ENCODE assay signal across 18 cellular contexts in the genomic region with DNA sequence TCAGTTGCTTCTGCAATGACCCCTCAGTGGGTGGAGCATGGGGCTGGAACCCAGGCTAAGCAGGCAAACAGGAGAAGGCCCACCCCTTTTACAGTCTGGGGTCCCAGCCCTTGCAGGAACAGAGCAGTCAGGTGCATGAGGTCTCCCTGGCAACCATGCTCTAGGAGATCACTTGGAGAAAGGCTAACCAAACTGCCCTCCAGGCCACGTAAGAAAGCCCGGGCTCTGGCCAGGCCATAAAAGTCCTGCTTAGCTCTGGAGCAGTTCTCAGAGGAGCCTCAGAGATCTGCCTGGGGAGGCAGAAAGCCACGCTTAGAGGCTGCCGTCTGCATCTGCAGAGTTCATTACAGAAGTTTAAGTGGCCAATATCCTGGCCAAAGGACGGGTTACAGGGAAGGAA. TPM values are rescaled to one million over a fixed set of nuclear protein-coding genes. Genes with fewer than 3 reads are reported as not detected.
DNase-seq lines count a peak whose midpoint lies in the region; ATAC-seq and TF ChIP-seq lines count a peak whose summit lies in the region.
"Had no signal": no experiment of that assay in that cellular context is flagged by ENCODE, and none has a peak within 500 bp of the region (broad histone marks: within the 10 kb centered on the region; RNA-seq: fewer than 3 reads in every experiment).

No MANE protein-coding gene starts in this region.

- H3K14ac ChIP-seq in trophoblast cell (ENCODE audit: low read length) = no peak overlapping the region

- H2AFZ ChIP-seq in trophoblast cell (ENCODE audit: insufficient read depth, low read length, poor library complexity) = no peak overlapping the region

- TF ChIP-seq CTCF in left ventricle myocardium inferior (IDR thresholded peaks at IDR 0.05; ENCODE audit: borderline replicate concordance) (no peak), stomach (IDR thresholded peaks at IDR 0.05) (no peak)

- H3K36me3 ChIP-seq in left ventricle myocardium inferior (peaks cover 6% of the 10 kb centered on the region), stomach (peaks cover 0 to 70% (median 15%) of the 10 kb centered on the region in 4 donors), trophoblast cell (ENCODE audit: control insufficient read depth in 1 of 2, insufficient read depth in 2 of 2, low read length in 2 of 2) (no peaks in the 10 kb centered on the region)
- H3K36me3 ChIP-seq in effector memory CD4-positive, alpha-beta T cell (ENCODE audit: control insufficient read depth, insufficient read depth, low read length) = no peaks in the 10 kb centered on the region
- H3K36me3 ChIP-seq: BLaER1 had no signal

- H3K4me1 ChIP-seq in left ventricle myocardium inferior = no peaks in the 10 kb centered on the region
- peaks cover 0 to 44% (median 22%) of the 10 kb centered on the region in 4 donors for H3K4me1 ChIP-seq in stomach
- peaks cover 15% of the 10 kb centered on the region for H3K4me1 ChIP-seq in effector memory CD4-positive, alpha-beta T cell (ENCODE audit: control insufficient read depth, insufficient read depth, low read length, poor library complexity, severe bottlenecking)
- H3K4me1 ChIP-seq in trophoblast cell (ENCODE audit: control insufficient read depth in 1 of 2, insufficient read depth in 2 of 2, low read length in 2 of 2) = no peaks in the 10 kb centered on the region
- H3K4me1 ChIP-seq: A549, Peyer's patch had no signal

- no peak overlapping the region for H2BK5ac ChIP-seq in trophoblast cell (ENCODE audit: low read depth, low read length, poor library complexity)

- H3K79me2 ChIP-seq in trophoblast cell (ENCODE audit: control insufficient read depth, insufficient read depth, low read length, poor library complexity) = no peaks in the 10 kb centered on the region

- H2BK120ac ChIP-seq in trophoblast cell (ENCODE audit: insufficient read depth, low read length, poor library complexity) = no peak overlapping the region

- H3K27me3 ChIP-seq in left ventricle myocardium inferior (ENCODE audit: low read depth) = peaks cover 25% of the 10 kb centered on the region
- H3K27me3 ChIP-seq in stomach = no peaks in the 10 kb centered on the region
- no peaks in the 10 kb centered on the region for H3K27me3 ChIP-seq in effector memory CD4-positive, alpha-beta T cell (replicated peaks; ENCODE audit: control insufficient read depth, insufficient read depth, low read length, poor library complexity, severe bottlenecking)
- H3K27me3 ChIP-seq in trophoblast cell (ENCODE audit: insufficient read depth, low read length) = no peaks in the 10 kb centered on the region
- H3K27me3 ChIP-seq: BLaER1, Peyer's patch had no signal

- H3K23ac ChIP-seq in trophoblast cell (ENCODE audit: low read length) = no peak overlapping the region

- TF ChIP-seq POLR2A in stomach (IDR thresholded peaks at IDR 0.05) = no peak

- H3K9me3 ChIP-seq in left ventricle myocardium inferior (replicated peaks) (no peaks in the 10 kb centered on the region), stomach (no peaks in the 10 kb centered on the region), trophoblast cell (ENCODE audit: insufficient read depth, low read depth, low read length) (peaks cover 4% of the 10 kb centered on the region)
- no peaks in the 10 kb centered on the region for H3K9me3 ChIP-seq in effector memory CD4-positive, alpha-beta T cell (ENCODE audit: control insufficient read depth, low read length)
- H3K9me3 ChIP-seq: A549, BLaER1, Peyer's patch had no signal

- H3K27ac ChIP-seq in left ventricle myocardium inferior (replicated peaks) = peak overlapping the region; percentile 73
- peak overlapping the region in 4 of 5 donors; percentile 25 to 60 (median 30) for H3K27ac ChIP-seq in stomach
- H3K27ac ChIP-seq in effector memory CD4-positive, alpha-beta T cell (ENCODE audit: insufficient read depth, low read length, poor library complexity, severe bottlenecking) = no peak overlapping the region
- no peak overlapping the region for H3K27ac ChIP-seq in trophoblast cell (ENCODE audit: low read depth, low read length)
- H3K27ac ChIP-seq: A549, BLaER1, Peyer's patch had no signal

- H3K4me2 ChIP-seq in trophoblast cell (ENCODE audit: low read length) = no peak overlapping the region
- H3K4me2 ChIP-seq: A549, BLaER1 had no signal

- H4K12ac ChIP-seq in trophoblast cell (ENCODE audit: low read depth, low read length) = no peak overlapping the region

- 68 to 96% (median 87%) methylated on average over 3 to 5 of the region's 5 CpGs for WGBS in stomach, 5 donors
- no CpG with 5 or more reads among the region's 5 CpGs for WGBS in trophoblast cell (ENCODE audit: extremely low coverage, insufficient coverage, insufficient read length)

- TF ChIP-seq EP300 in stomach (IDR thresholded peaks at IDR 0.05) = no peak

- no peak overlapping the region for H4K8ac ChIP-seq in trophoblast cell (ENCODE audit: low read depth, low read length)

- ATAC-seq in left ventricle myocardium superior = no peak
- ATAC-seq: A549; CD8-positive, alpha-beta T cell; K562 had no signal

- no peak overlapping the region for H3K4me3 ChIP-seq in left ventricle myocardium inferior
- no peak overlapping the region for H3K4me3 ChIP-seq in stomach
- no peak overlapping the region for H3K4me3 ChIP-seq in effector memory CD4-positive, alpha-beta T cell (ENCODE audit: insufficient read depth, low read depth, low read length, poor library complexity, severe bottlenecking)
- H3K4me3 ChIP-seq in trophoblast cell (ENCODE audit: low read depth, low read length) = no peak overlapping the region
- H3K4me3 ChIP-seq: A549, BLaER1, K562, Peyer's patch had no signal

- intact Hi-C loops in left ventricle myocardium inferior (cut with micrococcal nuclease) (no loop called here), left ventricle myocardium superior (cut with micrococcal nuclease) (no loop called here), stomach (cut with DNase I; ENCODE audit: low total_unique reads) (no loop called here)

- DNase-seq in left ventricle myocardium inferior = no peak
- no peak for DNase-seq in left ventricle myocardium superior
- DNase-seq in left kidney (ENCODE audit: low read depth, low spot score) = peak; percentile 50
- DNase-seq in stomach = no peak
- no peak for DNase-seq in ecto neural progenitor cell (ENCODE audit: low spot score)
- DNase-seq in effector memory CD4-positive, alpha-beta T cell = no peak
- DNase-seq in trophoblast cell = no peak
- DNase-seq: Calu3; CD8-positive, alpha-beta T cell; GF-D8; NCI-H1105; NCI-H2081; NCI-H2171 treated with DMSO at 0.1 percent for 48 hours; NCI-H446 treated with DMSO at 0.1 percent for 48 hours; Peyer's patch had no signal

- H3K9ac ChIP-seq in trophoblast cell (ENCODE audit: low read length) = no peak overlapping the region
- H3K9ac ChIP-seq: BLaER1 had no signal

- no peak overlapping the region for H3K4ac ChIP-seq in trophoblast cell (ENCODE audit: low read depth, low read length)

- H2BK12ac ChIP-seq in trophoblast cell (ENCODE audit: low read length) = no peak overlapping the region

- H4K91ac ChIP-seq in trophoblast cell (ENCODE audit: low read depth, low read length) = no peak overlapping the region

- no peak overlapping the region for H3K18ac ChIP-seq in trophoblast cell (ENCODE audit: low read length)

- no peaks in the 10 kb centered on the region for H3K79me1 ChIP-seq in trophoblast cell (ENCODE audit: low read length)

- no peak overlapping the region for H2AK5ac ChIP-seq in trophoblast cell (ENCODE audit: low read length)

RNA-seq across cellular contexts. Expression of a gene that starts 15.0 kb away (rescaled TPM):
- total RNA-seq in left ventricle myocardium inferior (4.1 TPM), left ventricle myocardium superior (9.2 TPM), stomach (100 to 1,000 TPM in 3 of 5 donors, 10 to 100 TPM in 2; 66.6 to 162 (median 106) TPM)
- 10 to 100 TPM; 15.6 to 34.2 (median 19.7) TPM for polyA plus RNA-seq in stomach
- 12.1 and 12.5 TPM in 2 replicates for polyA plus RNA-seq in trophoblast cell (2013)

Comparison
In these comparisons a context has a peak if more than half of its experiments do, and no peak if none do; other contexts are left out.
1. H3K27ac ChIP-seq: peak in left ventricle myocardium inferior (single experiment) and stomach (4 of 5); none in effector memory CD4-positive, alpha-beta T cell (single experiment) and trophoblast cell (single experiment).